Comparison of ENCODE assay signal across 18 cellular contexts in genomic region chr7:142407939-142408573, GRCh38.
DNase-seq lines count a peak whose midpoint lies in the region; ATAC-seq and TF ChIP-seq lines count a peak whose summit lies in the region.
"Had no signal": no experiment of that assay in that cellular context is flagged by ENCODE, and none has a peak within 500 bp of the region (broad histone marks: within the 10 kb centered on the region; RNA-seq: fewer than 3 reads in every experiment).

No MANE protein-coding gene starts in this region.

- H3F3A ChIP-seq in PC-3 (ENCODE audit: low read length, unreplicated experiment), result no peaks in the 10 kb centered on the region

- peaks cover 12 to 22% (median 17%) of the 10 kb centered on the region in 10 experiments; a peak in 19 of 20 replicates for H3K4me1 ChIP-seq in BLaER1 treated with 17β-estradiol and CSF1 and Interleukin-3, amounts not matched to agents 10 nM and 100 nM
- peaks cover 9% of the 10 kb centered on the region for H3K4me1 ChIP-seq in PC-3 (ENCODE audit: insufficient read depth, low read length)
- no peaks in the 10 kb centered on the region for H3K4me1 ChIP-seq in psoas muscle

- CTCF ChIA-PET in PC-3 (lab: Charles Lee), result no interaction called here

- no peaks in the 10 kb centered on the region for H4K20me1 ChIP-seq in BLaER1 treated with 17β-estradiol and CSF1 and Interleukin-3, amounts not matched to agents 10 nM and 100 nM
- H4K20me1 ChIP-seq in PC-3 (ENCODE audit: low read length), result no peaks in the 10 kb centered on the region

- TF ChIP-seq CTCF in PC-3 (conservative IDR thresholded peaks at IDR 0.05; ENCODE audit: low read depth, low read length) (no peak), fibroblast of pulmonary artery (IDR thresholded peaks at IDR 0.05; ENCODE audit: low read length, missing control alignments) (no peak), psoas muscle (IDR thresholded peaks at IDR 0.05) (no peak)

- TF ChIP-seq POLR2A in GM18505 (IDR thresholded peaks at IDR 0.05; ENCODE audit: borderline replicate concordance, extremely low read depth, insufficient read depth, insufficient read length), result no peak

- POLR2A ChIA-PET in PC-3 (lab: Charles Lee; ENCODE audit: unreplicated experiment), result no interaction called here

- 0 out of 22 replicates have a peak overlapping the region, but pooled peaks of 1 of the 11 experiments have one; percentile 10 for H3K9ac ChIP-seq in BLaER1 treated with 17β-estradiol and CSF1 and Interleukin-3, amounts not matched to agents 10 nM and 100 nM
- H3K9ac ChIP-seq in PC-3 (ENCODE audit: low read length), result no peak overlapping the region

- peak overlapping the region; percentile 24 to 65 (median 44); a peak in 20 of 22 replicates for H3K4me2 ChIP-seq in BLaER1 treated with 17β-estradiol and CSF1 and Interleukin-3, amounts not matched to agents 10 nM and 100 nM
- H3K4me2 ChIP-seq in PC-3 (ENCODE audit: low read length), result no peak overlapping the region

- BruUV-seq in PC-3 (replicated peaks; lab: Mats Ljungman, UMichigan), result no TSS peak

- no peak for DNase-seq in PC-3
- DNase-seq in fibroblast of pulmonary artery (ENCODE audit: low read depth), result peak; percentile 18
- DNase-seq in psoas muscle, result no peak
- DNase-seq in NCI-H2029 (lab: John Stamatoyannopoulos, UW), result no peak
- no peak for DNase-seq in OCI-M2 (lab: John Stamatoyannopoulos, UW; ENCODE audit: unreplicated experiment)
- DNase-seq: activated CD4-positive, alpha-beta memory T cell treated with anti-CD3 and anti-CD28 coated beads for 36 hours; activated naive CD8-positive, alpha-beta T cell treated with anti-CD3 and anti-CD28 coated beads, Interleukin-2, amount 10 ng/mL, durations not matched to agents 7 days and 5 days; AML-193; Calu3; effector memory CD8-positive, alpha-beta T cell; foreskin keratinocyte; naive thymus-derived CD4-positive, alpha-beta T cell; NCI-H1930; NCI-H524 had no signal

- H3K9me2 ChIP-seq in PC-3 (replicated peaks; ENCODE audit: low read length), result no peaks in the 10 kb centered on the region

- H3K9me3 ChIP-seq in BLaER1 treated with 17β-estradiol and CSF1 and Interleukin-3, amounts not matched to agents 10 nM and 100 nM (replicated peaks in 1 of 11), result no peaks in the 10 kb centered on the region
- H3K9me3 ChIP-seq in PC-3 (ENCODE audit: low read length), result no peaks in the 10 kb centered on the region
- H3K9me3 ChIP-seq in psoas muscle, result no peaks in the 10 kb centered on the region

- no peaks in the 10 kb centered on the region for H3K79me2 ChIP-seq in PC-3 (ENCODE audit: low read length)

- no peaks in the 10 kb centered on the region for H3K27me3 ChIP-seq in BLaER1 treated with 17β-estradiol and CSF1 and Interleukin-3, amounts not matched to agents 10 nM and 100 nM
- H3K27me3 ChIP-seq in PC-3 (ENCODE audit: low read length), result peaks cover 5% of the 10 kb centered on the region; the same call in 1 of the 2 replicates
- no peaks in the 10 kb centered on the region for H3K27me3 ChIP-seq in psoas muscle (ENCODE audit: insufficient read depth in 3 of 3, low read length in 2 of 3)

- peak overlapping the region in 2 of 11 experiments; percentile 43 to 48; a peak in 4 of 22 replicates for H3K27ac ChIP-seq in BLaER1 treated with 17β-estradiol and CSF1 and Interleukin-3, amounts not matched to agents 10 nM and 100 nM
- no peak overlapping the region for H3K27ac ChIP-seq in PC-3 (ENCODE audit: low read length)
- H3K27ac ChIP-seq in psoas muscle, result no peak overlapping the region
- H3K27ac ChIP-seq: foreskin keratinocyte had no signal

- intact Hi-C loops in PC-3 (cut with micrococcal nuclease), result no loop called here
- intact Hi-C loops in psoas muscle (cut with DNase I), result loop anchor here in 1 of 2 donors (10.0 kb wide), 1 partner anchor 53 kb away; no protein-coding TSS in a partner anchor

- peak overlapping the region; percentile 30; the same call in 1 of the 2 replicates for H2AFZ ChIP-seq in PC-3 (ENCODE audit: low read length)

- ATAC-seq in PC-3 (peak; percentile 18; the same call in 1 of the 2 replicates), psoas muscle (peak in 2 of 4 donors; percentile 53 to 59), GM18505 (IDR thresholded peaks at IDR 0.05; ENCODE audit: unreplicated experiment) (no peak), HG02981 (IDR thresholded peaks at IDR 0.05; ENCODE audit: unreplicated experiment) (no peak)
- ATAC-seq: effector memory CD8-positive, alpha-beta T cell; foreskin keratinocyte; naive thymus-derived CD4-positive, alpha-beta T cell; Panc1 had no signal

- H3K4me3 ChIP-seq in BLaER1 treated with 17β-estradiol and CSF1 and Interleukin-3, amounts not matched to agents 10 nM and 100 nM, result no peak overlapping the region
- H3K4me3 ChIP-seq in PC-3 (ENCODE audit: low read length), result no peak overlapping the region
- peak overlapping the region; percentile 32 for H3K4me3 ChIP-seq in fibroblast of pulmonary artery (replicated peaks; ENCODE audit: low read depth, low read length)
- H3K4me3 ChIP-seq in psoas muscle, result peak overlapping the region; percentile 30

- WGBS in psoas muscle, 3 donors, result 21 to 41% (median 28%) methylated on average over 8 of the region's 8 CpGs

- no peaks in the 10 kb centered on the region for H3K36me3 ChIP-seq in BLaER1 treated with 17β-estradiol and CSF1 and Interleukin-3, amounts not matched to agents 10 nM and 100 nM
- H3K36me3 ChIP-seq in PC-3 (ENCODE audit: low read depth, low read length) (no peaks in the 10 kb centered on the region), psoas muscle (ENCODE audit: insufficient read depth in 1 of 2, low read depth in 1 of 2) (no peaks in the 10 kb centered on the region)

Comparison
In these comparisons a context has a peak if more than half of its experiments do, and no peak if none do; other contexts are left out.
1. H3K4me3 ChIP-seq: peak in fibroblast of pulmonary artery (single experiment) and psoas muscle (single experiment); none in BLaER1 treated with 17β-estradiol and CSF1 and Interleukin-3, amounts not matched to agents 10 nM and 100 nM (0 of 10) and PC-3 (single experiment).